ENCODE assay signal across 1 cellular context in the genomic region with DNA sequence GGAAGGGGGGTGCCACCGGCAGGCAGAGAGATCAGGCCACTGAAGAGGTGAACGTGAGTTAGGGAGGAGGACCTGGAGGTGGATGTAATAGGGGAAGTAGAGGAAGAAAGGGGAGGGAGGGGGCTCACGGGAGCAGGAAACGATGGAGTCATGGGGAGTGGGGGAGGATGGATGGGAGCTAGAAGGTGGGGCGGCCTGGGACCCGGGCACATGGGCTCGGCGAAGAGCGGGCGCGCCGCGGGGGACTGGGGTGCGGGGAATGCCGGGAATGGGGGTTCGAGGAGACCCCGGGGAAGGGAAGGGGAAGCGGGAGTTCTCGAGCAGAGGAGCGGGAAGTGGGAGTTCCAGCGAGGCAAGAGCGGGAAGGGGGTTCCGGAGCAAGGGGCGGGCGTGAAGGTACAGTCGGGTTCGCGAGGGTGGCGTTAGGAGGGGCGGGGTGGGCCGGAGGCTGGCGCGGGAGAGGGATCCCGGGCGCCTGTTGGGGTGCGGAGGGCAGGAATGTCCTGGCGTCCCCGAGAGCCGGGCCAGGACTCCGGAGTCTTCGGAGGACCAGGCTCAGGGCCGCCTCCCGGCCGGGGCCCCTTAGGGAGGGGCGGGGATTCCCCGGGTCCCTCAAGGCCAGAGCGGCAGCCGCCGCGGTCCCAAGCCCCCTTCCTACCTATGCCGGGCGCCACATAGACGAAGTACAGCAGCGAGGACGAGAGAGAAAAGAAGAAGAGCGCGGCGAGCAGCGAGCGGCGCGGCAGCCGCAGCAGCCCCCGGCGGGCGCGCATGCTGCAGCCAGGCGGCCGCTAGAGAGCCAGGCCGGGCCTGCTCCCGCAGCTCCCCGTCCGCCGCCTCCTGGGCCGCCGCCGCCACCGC.
TF ChIP-seq lines count a peak whose summit lies in the region.

No MANE protein-coding gene starts in this region.

TF ChIP-seq in GM12878, 131 proteins besides CTCF, POLR2A, EP300 and RAD21 (continued from another document):
- no peak for TF ChIP-seq ZBTB40 (IDR thresholded peaks at IDR 0.05; ENCODE audit: borderline replicate concordance)
- no peak for TF ChIP-seq RUNX3 (IDR thresholded peaks at IDR 0.05; ENCODE audit: low read length)
- no peak for TF ChIP-seq BCL11A (IDR thresholded peaks at IDR 0.05; ENCODE audit: low read depth, low read length)
- TF ChIP-seq RCOR1 (conservative IDR thresholded peaks at IDR 0.05; ENCODE audit: low read depth, low read length): no peak
- no peak for TF ChIP-seq SMAD1 (IDR thresholded peaks at IDR 0.05; ENCODE audit: low read depth, partially characterized antibody)
- TF ChIP-seq NKRF (conservative IDR thresholded peaks at IDR 0.05): peak; percentile 71
- no peak for TF ChIP-seq RELA (IDR thresholded peaks at IDR 0.05; ENCODE audit: borderline replicate concordance, partially characterized antibody)
- TF ChIP-seq SIN3A (IDR thresholded peaks at IDR 0.05; ENCODE audit: low read depth, low read length): no peak
- TF ChIP-seq POU2F2 (IDR thresholded peaks at IDR 0.05; ENCODE audit: borderline replicate concordance, low read depth, low read length): no peak
- no peak for TF ChIP-seq SP1 (IDR thresholded peaks at IDR 0.05; ENCODE audit: low read depth, low read length)
- no peak for TF ChIP-seq ASH2L (IDR thresholded peaks at IDR 0.05; ENCODE audit: borderline replicate concordance, low read depth)
- TF ChIP-seq MEF2B (IDR thresholded peaks at IDR 0.05; ENCODE audit: partially characterized antibody, poor library complexity, severe bottlenecking): peak; percentile 61
- TF ChIP-seq, protein P1, sequence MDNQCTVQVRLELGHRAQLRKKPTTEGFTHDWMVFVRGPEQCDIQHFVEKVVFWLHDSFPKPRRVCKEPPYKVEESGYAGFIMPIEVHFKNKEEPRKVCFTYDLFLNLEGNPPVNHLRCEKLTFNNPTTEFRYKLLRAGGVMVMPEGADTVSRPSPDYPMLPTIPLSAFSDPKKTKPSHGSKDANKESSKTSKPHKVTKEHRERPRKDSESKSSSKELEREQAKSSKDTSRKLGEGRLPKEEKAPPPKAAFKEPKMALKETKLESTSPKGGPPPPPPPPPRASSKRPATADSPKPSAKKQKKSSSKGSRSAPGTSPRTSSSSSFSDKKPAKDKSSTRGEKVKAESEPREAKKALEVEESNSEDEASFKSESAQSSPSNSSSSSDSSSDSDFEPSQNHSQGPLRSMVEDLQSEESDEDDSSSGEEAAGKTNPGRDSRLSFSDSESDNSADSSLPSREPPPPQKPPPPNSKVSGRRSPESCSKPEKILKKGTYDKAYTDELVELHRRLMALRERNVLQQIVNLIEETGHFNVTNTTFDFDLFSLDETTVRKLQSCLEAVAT (IDR thresholded peaks at IDR 0.05): peak; percentile 78
